ENCODE assay signal across 16 cellular contexts in the genomic region with DNA sequence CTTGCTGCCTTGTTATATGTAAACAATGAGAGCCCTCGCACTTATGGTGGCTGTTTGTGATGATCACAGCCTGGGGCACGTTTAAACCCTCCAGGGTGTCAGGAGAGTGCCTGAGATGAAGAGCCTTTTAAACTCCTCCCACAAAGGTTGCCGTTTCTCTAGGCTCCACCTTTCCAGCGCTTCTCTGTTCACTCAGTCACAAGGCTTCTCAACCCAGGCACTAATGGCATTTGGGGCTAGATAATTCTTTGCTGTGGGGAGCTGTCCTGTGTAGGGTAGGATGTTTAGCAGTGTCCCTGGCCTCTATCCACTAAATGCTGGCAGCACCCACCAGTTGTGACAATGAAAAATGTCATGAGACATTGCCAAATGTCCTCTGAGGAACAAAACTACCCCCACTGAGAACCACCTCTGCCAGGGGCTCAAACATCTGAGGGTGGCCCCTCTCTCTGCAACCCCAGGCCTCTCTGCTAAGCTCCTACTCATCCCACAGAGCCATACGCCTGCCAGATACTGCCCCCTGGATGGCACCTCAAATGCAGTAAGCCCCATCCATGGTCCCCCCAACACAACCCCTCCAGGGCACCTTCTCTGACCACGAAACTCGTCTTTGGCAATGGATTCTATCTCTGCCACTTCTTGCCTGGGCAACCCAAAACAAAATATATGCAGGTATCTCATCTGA.
A peak's percentile ranks its signal among the peaks of the same experiment; 100 is the strongest.
DNase-seq lines count a peak whose midpoint lies in the region; ATAC-seq and TF ChIP-seq lines count a peak whose summit lies in the region.
"Had no signal": no experiment of that assay in that cellular context is flagged by ENCODE, and none has a peak within 500 bp of the region (broad histone marks: within the 10 kb centered on the region; RNA-seq: fewer than 3 reads in every experiment).

No MANE protein-coding gene starts in this region.

- H3K23ac ChIP-seq in IMR-90 (ENCODE audit: low read depth, low read length): no peak overlapping the region

- no peak overlapping the region for H3K14ac ChIP-seq in IMR-90 (replicated peaks; ENCODE audit: low read depth, low read length)

- H2BK120ac ChIP-seq in IMR-90 (ENCODE audit: low read depth, low read length): no peak overlapping the region

- no peaks in the 10 kb centered on the region for H3K36me3 ChIP-seq in IMR-90 (ENCODE audit: control insufficient read depth, insufficient read depth, low read length)
- H3K36me3 ChIP-seq in PC-3 (ENCODE audit: low read depth, low read length): no peaks in the 10 kb centered on the region

- H3F3A ChIP-seq in PC-3 (ENCODE audit: low read length, unreplicated experiment): peaks cover 11% of the 10 kb centered on the region

- no peaks in the 10 kb centered on the region for H4K20me1 ChIP-seq in IMR-90 (ENCODE audit: insufficient read depth, low read length)
- H4K20me1 ChIP-seq in PC-3 (ENCODE audit: low read length): no peaks in the 10 kb centered on the region

- ATAC-seq in IMR-90 (ENCODE audit: low read depth) (no peak), PC-3 (no peak), HG02610 (IDR thresholded peaks at IDR 0.05; ENCODE audit: unreplicated experiment) (no peak)
- ATAC-seq: activated naive CD8-positive, alpha-beta T cell treated with anti-CD3 and anti-CD28 coated beads, Interleukin-2, amount 50 U/mL, for 24 hours; natural killer cell treated with Interleukin-12 subunit alpha and Interleukin-12 subunit beta and Interleukin-15 and Interleukin-18, amount 100 ng/mL, for 72 hours had no signal

- in situ Hi-C loops in IMR-90 (cut with MboI; ENCODE audit: low sequenced_read_pairs): no loop called here

- no peak overlapping the region for H3K18ac ChIP-seq in IMR-90 (ENCODE audit: low read depth, low read length)

- H2AFZ ChIP-seq in IMR-90 (replicated peaks; ENCODE audit: low read length, poor library complexity) (no peak overlapping the region), PC-3 (ENCODE audit: low read length) (peak overlapping the region; percentile 0)
- H2AFZ ChIP-seq: hepatocyte had no signal

- H3K56ac ChIP-seq in IMR-90 (ENCODE audit: extremely low read depth, insufficient read depth, low read length): no peak overlapping the region

- no peak overlapping the region for H3K9ac ChIP-seq in IMR-90 (ENCODE audit: low read depth, low read length)
- H3K9ac ChIP-seq in PC-3 (ENCODE audit: low read length): no peak overlapping the region

- H3K9me3 ChIP-seq in IMR-90 (ENCODE audit: control insufficient read depth, insufficient read depth, low read length): no peaks in the 10 kb centered on the region
- no peaks in the 10 kb centered on the region for H3K9me3 ChIP-seq in PC-3 (ENCODE audit: low read length)
- H3K9me3 ChIP-seq: Caco-2 had no signal

- H3K79me2 ChIP-seq in PC-3 (ENCODE audit: low read length): no peaks in the 10 kb centered on the region
- H3K79me2 ChIP-seq: hepatocyte had no signal

- no peaks in the 10 kb centered on the region for H3K79me1 ChIP-seq in IMR-90 (ENCODE audit: low read depth in 1 of 2, low read length in 2 of 2)

- DNase-seq in DMS153 (lab: John Stamatoyannopoulos, UW): peak; percentile 23
- DNase-seq in DMS153 treated with DMSO at 0.1 percent for 48 hours (lab: John Stamatoyannopoulos, UW; ENCODE audit: unreplicated experiment): no peak
- no peak for DNase-seq in IMR-90
- no peak for DNase-seq in PC-3
- DNase-seq in islet precursor cell: peak; percentile 61
- no peak for DNase-seq in HEK293T (ENCODE audit: extremely low spot score)
- DNase-seq in T-helper 2 cell: no peak
- DNase-seq: activated CD4-positive, alpha-beta T cell treated with anti-CD3 and anti-CD28 coated beads, Interleukin-2, amount 10 ng/mL, durations not matched to agents 24 days and 14 days; activated naive CD8-positive, alpha-beta T cell treated with anti-CD3 and anti-CD28 coated beads, Interleukin-2, amount 50 U/mL, for 24 hours; Caco-2; NCI-H1694; NK-92 treated with Interleukin-12 subunit alpha and Interleukin-12 subunit beta, amount 100 ng/mL, for 24 hours had no signal

- no peak overlapping the region for H4K91ac ChIP-seq in IMR-90 (ENCODE audit: insufficient read depth, low read depth, low read length)

- no peak for TF ChIP-seq CTCF in IMR-90 (conservative IDR thresholded peaks at IDR 0.05; ENCODE audit: low read depth, low read length)
- no peak; the same call in 1 of the 2 replicates for TF ChIP-seq CTCF in PC-3 (conservative IDR thresholded peaks at IDR 0.05; ENCODE audit: low read depth, low read length)

- BruUV-seq in IMR-90 (replicated peaks; lab: Mats Ljungman, UMichigan) (no TSS peak), PC-3 (replicated peaks; lab: Mats Ljungman, UMichigan) (no TSS peak)

- peaks cover 6% of the 10 kb centered on the region for H3K9me1 ChIP-seq in IMR-90 (ENCODE audit: insufficient read depth, low read length)

- peaks cover 10% of the 10 kb centered on the region for H3K4me1 ChIP-seq in IMR-90 (ENCODE audit: control insufficient read depth, insufficient read depth, low read length)
- H3K4me1 ChIP-seq in PC-3 (ENCODE audit: insufficient read depth, low read length): peaks cover 51% of the 10 kb centered on the region
- H3K4me1 ChIP-seq: Caco-2 had no signal

- no peak overlapping the region for H3K4ac ChIP-seq in IMR-90 (ENCODE audit: low read depth, low read length)

- dilution Hi-C loops in IMR-90 (cut with HindIII; ENCODE audit: low sequenced_read_pairs, unreplicated experiment): no loop called here

- no peak overlapping the region for H2BK15ac ChIP-seq in IMR-90 (ENCODE audit: low read depth, low read length)

- POLR2A ChIA-PET in IMR-90 (lab: Charles Lee; ENCODE audit: unreplicated experiment): no interaction called here
- POLR2A ChIA-PET in PC-3 (lab: Charles Lee; ENCODE audit: unreplicated experiment): no interaction called here
- POLR2A ChIA-PET in HEK293T (lab: Yijun Ruan, JAX): no interaction called here

- no peak for TF ChIP-seq POLR2A in IMR-90 (IDR thresholded peaks at IDR 0.05; ENCODE audit: low read depth, low read length)

- peak overlapping the region; percentile 44; the same call in 1 of the 2 replicates for H2AK5ac ChIP-seq in IMR-90 (ENCODE audit: low read depth, low read length)

- no peak overlapping the region for H2AK9ac ChIP-seq in IMR-90 (replicated peaks; ENCODE audit: low read depth, low read length, poor library complexity)

- WGBS in IMR-90 (ENCODE audit: extremely low coverage in 2 of 2, insufficient read length in 1 of 2), 2 experiments: 80% methylated on average over 1 of the region's 7 CpGs; no CpG with 5 or more reads in 1 of the 2 experiments

- no peak overlapping the region for H4K8ac ChIP-seq in IMR-90 (ENCODE audit: low read depth in 2 of 2, low read length in 2 of 2)

- H4K5ac ChIP-seq in IMR-90 (ENCODE audit: low read depth, low read length): no peak overlapping the region

- no peak overlapping the region for H3K4me2 ChIP-seq in IMR-90 (ENCODE audit: low read depth, low read length)
- peak overlapping the region; percentile 21 for H3K4me2 ChIP-seq in PC-3 (ENCODE audit: low read length)
- H3K4me2 ChIP-seq: hepatocyte had no signal

- TF ChIP-seq RAD21 in IMR-90 (IDR thresholded peaks at IDR 0.05; ENCODE audit: low read length): no peak

- H3K4me3 ChIP-seq in IMR-90 (ENCODE audit: insufficient read depth, low read depth, low read length): no peak overlapping the region
- no peak overlapping the region for H3K4me3 ChIP-seq in PC-3 (ENCODE audit: low read length)
- H3K4me3 ChIP-seq: hepatocyte had no signal

- H3K27me3 ChIP-seq in IMR-90 (ENCODE audit: control insufficient read depth, insufficient read depth, low read length): peaks cover 19% of the 10 kb centered on the region
- H3K27me3 ChIP-seq in PC-3 (ENCODE audit: low read length): no peaks in the 10 kb centered on the region
- H3K27me3 ChIP-seq: hepatocyte had no signal

- intact Hi-C loops in IMR-90 (cut with micrococcal nuclease) (no loop called here), PC-3 (cut with micrococcal nuclease) (loop anchor here (2.0 kb wide), 1 partner anchor 50 kb away; no protein-coding TSS in a partner anchor)

- CTCF ChIA-PET in IMR-90 (lab: Yijun Ruan, JAX): no interaction called here
- CTCF ChIA-PET in PC-3 (lab: Charles Lee): interaction anchor here (1.0 kb wide), 1 partner anchor 260 kb away, joined by 4 read pairs; no protein-coding TSS in a partner anchor
- CTCF ChIA-PET in HEK293T (lab: Yijun Ruan, JAX): no interaction called here

- H3K27ac ChIP-seq in IMR-90 (ENCODE audit: insufficient read depth, low read length) (no peak overlapping the region), PC-3 (ENCODE audit: low read length) (no peak overlapping the region)
- H3K27ac ChIP-seq: 22Rv1 had no signal

- no peak overlapping the region for H2BK5ac ChIP-seq in IMR-90 (ENCODE audit: low read depth, low read length, poor library complexity, severe bottlenecking)

- no peak overlapping the region for H2BK20ac ChIP-seq in IMR-90 (ENCODE audit: low read depth, low read length)

- no peaks in the 10 kb centered on the region for H3K9me2 ChIP-seq in PC-3 (replicated peaks; ENCODE audit: low read length)

TF ChIP-seq in IMR-90, 13 proteins besides CTCF, POLR2A, EP300 and RAD21 (continues in another document):
- no peak for TF ChIP-seq CEBPB (IDR thresholded peaks at IDR 0.05; ENCODE audit: low read depth, low read length)
- TF ChIP-seq, protein P1, sequence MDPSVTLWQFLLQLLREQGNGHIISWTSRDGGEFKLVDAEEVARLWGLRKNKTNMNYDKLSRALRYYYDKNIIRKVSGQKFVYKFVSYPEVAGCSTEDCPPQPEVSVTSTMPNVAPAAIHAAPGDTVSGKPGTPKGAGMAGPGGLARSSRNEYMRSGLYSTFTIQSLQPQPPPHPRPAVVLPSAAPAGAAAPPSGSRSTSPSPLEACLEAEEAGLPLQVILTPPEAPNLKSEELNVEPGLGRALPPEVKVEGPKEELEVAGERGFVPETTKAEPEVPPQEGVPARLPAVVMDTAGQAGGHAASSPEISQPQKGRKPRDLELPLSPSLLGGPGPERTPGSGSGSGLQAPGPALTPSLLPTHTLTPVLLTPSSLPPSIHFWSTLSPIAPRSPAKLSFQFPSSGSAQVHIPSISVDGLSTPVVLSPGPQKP (IDR thresholded peaks at IDR 0.05; ENCODE audit: borderline replicate concordance, low read depth, low read length): no peak
- TF ChIP-seq RCOR1 (IDR thresholded peaks at IDR 0.05; ENCODE audit: insufficient replicate concordance, low read length): no peak

TF ChIP-seq in HEK293T, 16 proteins besides CTCF, POLR2A, EP300 and RAD21 (continues in another document):
- TF ChIP-seq NFRKB (IDR thresholded peaks at IDR 0.05) (no peak), SP1 (IDR thresholded peaks at IDR 0.05) (no peak), BHLHE40 (IDR thresholded peaks at IDR 0.05; ENCODE audit: borderline replicate concordance) (no peak), CTBP1 (IDR thresholded peaks at IDR 0.05; ENCODE audit: borderline replicate concordance) (no peak), ELF4 (IDR thresholded peaks at IDR 0.05) (no peak), FOXA1 (IDR thresholded peaks at IDR 0.05) (no peak), FOXK2 (IDR thresholded peaks at IDR 0.05) (no peak), LEF1 (IDR thresholded peaks at IDR 0.05; ENCODE audit: borderline replicate concordance) (no peak), ZNF384 (IDR thresholded peaks at IDR 0.05) (no peak), HDGF (IDR thresholded peaks at IDR 0.05; ENCODE audit: borderline replicate concordance) (no peak), ARNT (IDR thresholded peaks at IDR 0.05) (no peak), TARDBP (IDR thresholded peaks at IDR 0.05) (no peak), L3MBTL2 (conservative IDR thresholded peaks at IDR 0.05) (no peak)

Comparison
In these comparisons a context has a peak if more than half of its experiments do, and no peak if none do; other contexts are left out.
1. DNase-seq: peak in DMS153 (single experiment) and islet precursor cell (single experiment); none in DMS153 treated with DMSO at 0.1 percent for 48 hours (single experiment), IMR-90 (single experiment), PC-3 (single experiment), HEK293T (single experiment) and T-helper 2 cell (0 of 5).